In the genomic region with DNA sequence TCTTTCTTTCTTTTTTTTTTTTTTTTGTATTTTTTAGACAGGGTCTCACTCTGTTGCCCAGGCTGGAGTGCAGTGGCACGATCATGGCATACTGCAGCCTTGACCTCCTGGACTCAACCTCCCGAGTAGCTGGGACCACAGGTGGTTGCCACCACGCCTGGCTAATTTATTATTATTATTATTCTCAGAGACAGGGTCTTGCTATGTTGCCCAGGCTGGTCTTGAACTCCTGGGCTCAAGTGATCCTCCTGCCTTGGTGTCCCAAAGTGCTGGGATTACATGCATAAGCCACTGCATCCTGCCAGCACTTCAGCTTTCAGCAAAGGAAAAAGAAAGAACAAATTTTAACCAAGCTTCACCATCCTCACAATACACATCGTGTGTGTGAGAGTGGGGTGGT, we compare ENCODE assay signal across 28 cellular contexts.
"Had no signal": no experiment of that assay in that cellular context is flagged by ENCODE, and none has a peak within 500 bp of the region (broad histone marks: within the 10 kb centered on the region; RNA-seq: fewer than 3 reads in every experiment).

No MANE protein-coding gene starts in this region.

- H3K4me1 ChIP-seq: colonic mucosa, gastrocnemius medialis, heart right ventricle, left ventricle myocardium inferior, lower lobe of right lung had no signal

- DNase-seq: colonic mucosa; cortex of kidney; effector CD8-positive, alpha-beta T cell; effector memory CD8-positive, alpha-beta T cell; endodermal cell; erythroblast; esophagus squamous epithelium; foreskin fibroblast; foreskin melanocyte; gastrocnemius medialis; glutamatergic neuron; head of caudate nucleus; heart right ventricle; hippocampal formation; islet precursor cell; kidney; kidney glomerular epithelial cell; left colon; left ventricle myocardium inferior; lower lobe of right lung; mesenchymal stem cell; mucosa of descending colon; naive B cell had no signal

- H3K4me1 Mint-ChIP-seq: mesothelial cell of epicardium, naive B cell had no signal

- H3K4me3 Mint-ChIP-seq: dendritic cell treated with granulocyte-macrophage colony-stimulating factor and Interleukin-4, amounts not matched to agents 40 ng/mL and 50 ng/mL, for 4 days; effector memory CD8-positive, alpha-beta T cell; endodermal cell; mesothelial cell of epicardium; naive B cell had no signal

- H3K4me3 ChIP-seq: colonic mucosa, esophagus squamous epithelium, gastrocnemius medialis, heart right ventricle, left ventricle myocardium inferior, lower lobe of right lung, mucosa of descending colon had no signal

- H3K27me3 ChIP-seq: colonic mucosa, esophagus squamous epithelium, gastrocnemius medialis had no signal

- ATAC-seq: effector memory CD8-positive, alpha-beta T cell; esophagus mucosa; gastrocnemius medialis; heart right ventricle; left colon; left lobe of liver; lower lobe of right lung; mucosa of descending colon had no signal

- FAIRE-seq: kidney had no signal

- H3K27ac Mint-ChIP-seq: dendritic cell treated with granulocyte-macrophage colony-stimulating factor and Interleukin-4, amounts not matched to agents 40 ng/mL and 50 ng/mL, for 4 days; effector memory CD8-positive, alpha-beta T cell; endodermal cell; mesothelial cell of epicardium had no signal

- H3K36me3 ChIP-seq: colonic mucosa, esophagus squamous epithelium, gastrocnemius medialis, heart right ventricle, left ventricle myocardium inferior, lower lobe of right lung had no signal

- H3K9me3 ChIP-seq: colonic mucosa, esophagus squamous epithelium, gastrocnemius medialis, heart right ventricle, left ventricle myocardium inferior, lower lobe of right lung, mucosa of descending colon had no signal

- H3K36me3 Mint-ChIP-seq: mesothelial cell of epicardium, naive B cell had no signal

- H3K9me3 Mint-ChIP-seq: dendritic cell treated with granulocyte-macrophage colony-stimulating factor and Interleukin-4, amounts not matched to agents 40 ng/mL and 50 ng/mL, for 4 days; effector memory CD8-positive, alpha-beta T cell; endodermal cell; mesothelial cell of epicardium had no signal

- H3K27ac ChIP-seq: colonic mucosa, epithelial cell of prostate, esophagus squamous epithelium, gastrocnemius medialis, heart right ventricle, left ventricle myocardium inferior, lower lobe of right lung had no signal
